25 cellular contexts compared by ENCODE assay signal in the genomic region with DNA sequence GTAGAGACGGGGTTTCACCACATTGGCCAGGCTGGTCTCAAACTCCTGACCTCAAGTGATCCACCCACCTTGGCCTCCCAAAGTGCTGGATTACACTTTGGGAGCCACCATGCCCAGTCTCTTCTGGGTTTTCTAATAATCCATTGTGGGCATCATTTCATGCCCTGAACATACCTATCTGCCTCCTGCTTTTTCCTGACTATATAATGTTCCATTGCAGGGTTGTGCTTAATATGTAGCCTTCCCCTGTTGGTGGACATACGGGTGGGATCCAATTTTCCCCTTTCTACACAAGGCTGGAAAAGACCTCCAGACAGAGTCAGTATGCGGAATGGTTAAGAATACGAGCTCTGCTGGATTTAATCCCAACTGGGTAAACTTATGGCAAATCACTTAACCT. TPM values are rescaled to one million over a fixed set of nuclear protein-coding genes. Genes with fewer than 3 reads are reported as not detected.
"Had no signal": no experiment of that assay in that cellular context is flagged by ENCODE, and none has a peak within 500 bp of the region (broad histone marks: within the 10 kb centered on the region; RNA-seq: fewer than 3 reads in every experiment).

No MANE protein-coding gene starts in this region.

- H3K27ac ChIP-seq: adrenal gland, left lung, neutrophil, ovary, prostate gland, upper lobe of left lung, WERI-Rb-1 had no signal

- H3K36me3 ChIP-seq: adrenal gland, left lung, neutrophil, ovary, prostate gland, upper lobe of left lung, WERI-Rb-1 had no signal

- H3K27me3 ChIP-seq: adrenal gland, ovary, upper lobe of left lung had no signal

- H3K9me3 Mint-ChIP-seq: activated T-helper 17 cell treated with anti-CD3 and anti-CD28 coated beads, Interleukin-2, amount 50 U/mL, for 72 hours had no signal

- H3K4me3 ChIP-seq: adrenal gland, left lung, ovary, prostate gland, upper lobe of left lung had no signal

- H3K27ac Mint-ChIP-seq: mesothelial cell of epicardium had no signal

- H3K27me3 Mint-ChIP-seq: activated T-helper 17 cell treated with anti-CD3 and anti-CD28 coated beads, Interleukin-2, amount 50 U/mL, for 72 hours had no signal

- DNase-seq: activated CD4-positive, alpha-beta T cell treated with anti-CD3 and anti-CD28 coated beads, Interleukin-2, amount 50 U/mL, for 1 hour; activated CD4-positive, CD25-positive, alpha-beta regulatory T cell treated with anti-CD3 and anti-CD28 coated beads, Interleukin-2, amount 50 U/mL, for 72 hours; adrenal gland; central memory CD4-positive, alpha-beta T cell; dermis blood vessel endothelial cell; effector CD8-positive, alpha-beta T cell; foreskin melanocyte; kidney glomerular epithelial cell; left lung; naive thymus-derived CD8-positive, alpha-beta T cell; ovary; stimulated activated CD4-positive, alpha-beta T cell treated with anti-CD3 and anti-CD28 coated beads, Interleukin-2, amount 100 ng/mL, for 48 hours; stimulated activated naive CD4-positive, alpha-beta T cell; upper lobe of left lung; WERI-Rb-1 had no signal

- H3K4me3 Mint-ChIP-seq: mesothelial cell of epicardium had no signal

- ATAC-seq: activated T-helper 17 cell treated with anti-CD3 and anti-CD28 coated beads, Interleukin-2, amount 50 U/mL, for 72 hours; esophagus mucosa; left lung; naive thymus-derived CD8-positive, alpha-beta T cell had no signal

- H3K4me1 ChIP-seq: adrenal gland, prostate gland had no signal

- H3K36me3 Mint-ChIP-seq: mesothelial cell of epicardium had no signal

- H3K9me3 ChIP-seq: adrenal gland, left lung, neutrophil, ovary, prostate gland, upper lobe of left lung had no signal

- H3K4me1 Mint-ChIP-seq: mesothelial cell of epicardium had no signal

RNA-seq across cellular contexts. Expression of a gene that starts 3.5 kb away (rescaled TPM):
- total RNA-seq: activated T-helper 17 cell treated with anti-CD3 and anti-CD28 coated beads, Interleukin-2, amount 50 U/mL, for 72 hours; astrocyte; dermis blood vessel endothelial cell; endothelial cell of umbilical vein; esophagus mucosa; lung microvascular endothelial cell; mesothelial cell of epicardium; SK-MEL-5; subcutaneous adipose tissue had no signal
- polyA plus RNA-seq: endothelial cell of umbilical vein had no signal

RNA-seq across cellular contexts. Expression of a gene that starts 22.1 kb away (rescaled TPM):
- total RNA-seq: adrenal gland, dermis blood vessel endothelial cell, endothelial cell of umbilical vein, lung microvascular endothelial cell, SK-MEL-5, subcutaneous adipose tissue had no signal
- polyA plus RNA-seq: endothelial cell of umbilical vein had no signal

RNA-seq across cellular contexts. Expression of a gene that starts 34.6 kb away (rescaled TPM):
- total RNA-seq: activated T-helper 17 cell treated with anti-CD3 and anti-CD28 coated beads, Interleukin-2, amount 50 U/mL, for 72 hours; dermis blood vessel endothelial cell; endothelial cell of umbilical vein; esophagus mucosa; left lung; lung microvascular endothelial cell; naive thymus-derived CD8-positive, alpha-beta T cell; SK-MEL-5; subcutaneous adipose tissue had no signal
- polyA plus RNA-seq: adrenal gland; naive thymus-derived CD8-positive, alpha-beta T cell; ovary had no signal

RNA-seq across cellular contexts. Expression of a gene that starts 58.3 kb away (rescaled TPM):
- total RNA-seq: astrocyte, dermis blood vessel endothelial cell, endothelial cell of umbilical vein, lung microvascular endothelial cell, SK-MEL-5 had no signal
- polyA plus RNA-seq: endothelial cell of umbilical vein had no signal
